ENCODE assay signal across 15 cellular contexts in the genomic region with DNA sequence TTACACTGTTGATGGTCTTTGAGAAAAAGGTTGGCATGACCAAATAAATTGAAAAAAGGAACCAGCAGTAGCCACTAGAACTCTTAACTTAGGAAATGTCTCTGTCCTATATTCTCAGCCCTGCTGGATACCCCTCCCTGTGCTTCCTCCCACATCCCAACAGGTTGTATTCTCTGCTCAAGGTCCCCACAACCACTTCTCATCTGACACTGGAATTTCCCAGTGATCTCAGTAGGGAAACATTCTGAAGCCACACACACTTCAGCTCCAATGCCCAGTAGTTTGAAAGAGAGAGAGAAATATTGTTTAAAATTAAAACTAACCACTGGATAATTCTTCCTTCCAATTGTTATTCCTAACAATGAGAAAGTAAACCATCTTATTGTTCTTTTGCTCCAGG. TPM values are rescaled to one million over a fixed set of nuclear protein-coding genes. Genes with fewer than 3 reads are reported as not detected.
DNase-seq lines count a peak whose midpoint lies in the region; ATAC-seq and TF ChIP-seq lines count a peak whose summit lies in the region.
"Had no signal": no experiment of that assay in that cellular context is flagged by ENCODE, and none has a peak within 500 bp of the region (broad histone marks: within the 10 kb centered on the region; RNA-seq: fewer than 3 reads in every experiment).

No MANE protein-coding gene starts in this region.

- TF ChIP-seq CTCF in smooth muscle cell (IDR thresholded peaks at IDR 0.05; ENCODE audit: borderline replicate concordance, insufficient read depth, poor library complexity, severe bottlenecking): no peak

- no peaks in the 10 kb centered on the region for H3K36me3 ChIP-seq in smooth muscle cell (ENCODE audit: low read depth)
- H3K36me3 ChIP-seq: BLaER1 treated with 17β-estradiol and CSF1 and Interleukin-3, amounts not matched to agents 10 nM and 100 nM had no signal

- peak overlapping the region; percentile 53 for H2AFZ ChIP-seq in smooth muscle cell (ENCODE audit: low read depth)

- H3K27ac ChIP-seq in smooth muscle cell (ENCODE audit: low read depth): no peak overlapping the region
- H3K27ac ChIP-seq: BLaER1 treated with 17β-estradiol and CSF1 and Interleukin-3, amounts not matched to agents 10 nM and 100 nM had no signal

- H4K20me1 ChIP-seq in smooth muscle cell (ENCODE audit: low read depth): no peaks in the 10 kb centered on the region
- H4K20me1 ChIP-seq: BLaER1 treated with 17β-estradiol and CSF1 and Interleukin-3, amounts not matched to agents 10 nM and 100 nM had no signal

- no peaks in the 10 kb centered on the region for H3K9me3 ChIP-seq in smooth muscle cell (replicated peaks; ENCODE audit: low read depth)
- H3K9me3 ChIP-seq: BLaER1 treated with 17β-estradiol and CSF1 and Interleukin-3, amounts not matched to agents 10 nM and 100 nM had no signal

- H3F3A ChIP-seq in smooth muscle cell (ENCODE audit: low read depth): peaks cover 2% of the 10 kb centered on the region

- peaks cover 3% of the 10 kb centered on the region for H3K4me1 ChIP-seq in smooth muscle cell (ENCODE audit: low read depth)

- no peaks in the 10 kb centered on the region for H3K79me2 ChIP-seq in smooth muscle cell (ENCODE audit: low read depth)

- intact Hi-C loops in left ventricle myocardium superior (cut with micrococcal nuclease): no loop called here

- no peak overlapping the region for H3K4me2 ChIP-seq in smooth muscle cell
- H3K4me2 ChIP-seq: BLaER1 treated with 17β-estradiol and CSF1 and Interleukin-3, amounts not matched to agents 10 nM and 100 nM had no signal

- no peak overlapping the region for H3K9ac ChIP-seq in smooth muscle cell (ENCODE audit: low read depth)
- H3K9ac ChIP-seq: BLaER1 treated with 17β-estradiol and CSF1 and Interleukin-3, amounts not matched to agents 10 nM and 100 nM had no signal

- DNase-seq in EL: peak; percentile 8
- peak; percentile 57 for DNase-seq in astrocyte of the hippocampus (ENCODE audit: low read depth, low spot score)
- peak; percentile 18 for DNase-seq in kidney glomerular epithelial cell (lab: John Stamatoyannopoulos, UW)
- DNase-seq in smooth muscle cell (lab: John Stamatoyannopoulos, UW; ENCODE audit: unreplicated experiment): no peak
- DNase-seq in OCI-M2 (lab: John Stamatoyannopoulos, UW; ENCODE audit: unreplicated experiment): no peak
- DNase-seq in left ventricle myocardium superior: no peak
- no peak for DNase-seq in NCI-H1092 (lab: John Stamatoyannopoulos, UW)
- DNase-seq: ACHN; CD4-positive, CD25-positive, alpha-beta regulatory T cell; DMS 273 treated with DMSO at 0.1 percent for 48 hours; DMS79 treated with DMSO at 0.1 percent for 48 hours; GF-D8; HCEC 1CT; HFFc6 had no signal

- no peak overlapping the region for H3K4me3 ChIP-seq in smooth muscle cell
- H3K4me3 ChIP-seq: BLaER1 treated with 17β-estradiol and CSF1 and Interleukin-3, amounts not matched to agents 10 nM and 100 nM had no signal

- no peak for ATAC-seq in left ventricle myocardium superior

- H3K27me3 ChIP-seq in smooth muscle cell (ENCODE audit: low read depth): no peaks in the 10 kb centered on the region

RNA-seq across cellular contexts. Expression of a gene that starts 30.0 kb away (rescaled TPM):
- total RNA-seq in smooth muscle cell: 270 and 306 TPM in 2 replicates
- 166 and 191 TPM in 2 replicates for polyA plus RNA-seq in smooth muscle cell
- 38.6 TPM for total RNA-seq in left ventricle myocardium superior

Comparison
In these comparisons a context has a peak if more than half of its experiments do, and no peak if none do; other contexts are left out.
1. DNase-seq: peak in EL (single experiment), astrocyte of the hippocampus (single experiment) and kidney glomerular epithelial cell (single experiment); none in smooth muscle cell (single experiment), OCI-M2 (single experiment), left ventricle myocardium superior (single experiment) and NCI-H1092 (single experiment).